ENCODE assay signal across 5 cellular contexts in the genomic region with DNA sequence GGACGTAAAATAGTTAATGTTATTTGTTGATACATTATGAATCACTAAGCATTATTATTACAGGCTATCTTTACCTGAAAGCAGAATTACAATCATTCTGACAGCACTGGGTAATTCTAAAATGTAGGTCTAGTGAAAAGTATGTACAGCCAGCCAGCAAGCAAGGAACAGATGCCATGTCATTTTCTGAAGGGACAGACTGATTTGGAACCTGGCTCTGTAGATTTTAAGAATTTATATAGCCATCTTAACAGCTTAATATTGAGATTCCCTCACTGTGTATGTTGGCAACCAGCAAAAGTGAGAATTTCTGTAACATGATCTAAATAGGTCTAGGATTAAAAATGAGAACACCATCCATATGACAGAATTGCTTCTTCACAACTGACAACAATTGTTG.
"Had no signal": no experiment of that assay in that cellular context is flagged by ENCODE, and none has a peak within 500 bp of the region (broad histone marks: within the 10 kb centered on the region; RNA-seq: fewer than 3 reads in every experiment).

No MANE protein-coding gene starts in this region.

- DNase-seq: IMR-90, KBM-7, KG1 had no signal

- H3K4me3 ChIP-seq: K562 had no signal

- H3K27ac ChIP-seq: HL-60 had no signal
